ENCODE assay signal across 33 cellular contexts in genomic region chr9:18755263-18755662, GRCh38.
"Had no signal": no experiment of that assay in that cellular context is flagged by ENCODE, and none has a peak within 500 bp of the region (broad histone marks: within the 10 kb centered on the region; RNA-seq: fewer than 3 reads in every experiment).

No MANE protein-coding gene starts in this region.

- H3K27ac ChIP-seq: adrenal gland, body of pancreas, brain microvascular endothelial cell, breast epithelium, VCaP had no signal

- DNase-seq: activated B cell treated with CpG ODN at 0.5 μM for 24 hours; activated CD4-positive, alpha-beta memory T cell treated with anti-CD3 and anti-CD28 coated beads for 36 hours; activated CD4-positive, alpha-beta T cell treated with anti-CD3 and anti-CD28 coated beads for 4 hours; activated CD4-positive, alpha-beta T cell treated with anti-CD3 and anti-CD28 coated beads, Interleukin-2, amount 10 ng/mL, durations not matched to agents 24 days and 14 days; activated CD4-positive, alpha-beta T cell treated with anti-CD3 and anti-CD28 coated beads, Interleukin-2, amount 50 U/mL, for 1 hour; activated CD4-positive, alpha-beta T cell treated with anti-CD3 and anti-CD28 coated beads, Interleukin-2, amount 50 U/mL, for 4 hours; activated CD4-positive, CD25-positive, alpha-beta regulatory T cell treated with anti-CD3 and anti-CD28 coated beads, Interleukin-2, amount 50 U/mL, for 72 hours; activated CD8-positive, alpha-beta memory T cell treated with anti-CD3 and anti-CD28 coated beads, Interleukin-2, amount 50 U/mL, for 4 hours; activated CD8-positive, alpha-beta T cell treated with anti-CD3 and anti-CD28 coated beads for 36 hours; activated effector memory CD4-positive, alpha-beta T cell treated with anti-CD3 and anti-CD28 coated beads, Interleukin-2, amount 50 U/mL, for 16 hours; activated gamma-delta T cell treated with Interleukin-2 at 50 U/mL for 16 hours; activated naive CD4-positive, alpha-beta T cell; activated naive CD4-positive, alpha-beta T cell treated with anti-CD3 and anti-CD28 coated beads for 36 hours; activated naive CD4-positive, alpha-beta T cell treated with anti-CD3 and anti-CD28 coated beads, Interleukin-2, amount 50 U/mL, for 16 hours; activated naive CD8-positive, alpha-beta T cell treated with anti-CD3 and anti-CD28 coated beads for 36 hours; activated T-cell treated with anti-CD3 and anti-CD28 coated beads for 4 hours; activated T-cell treated with anti-CD3 and anti-CD28 coated beads, Interleukin-2, amount 50 U/mL, for 1 hour; activated T-cell treated with anti-CD3 and anti-CD28 coated beads, Interleukin-2, amount 50 U/mL, for 4 hours; activated T-cell treated with anti-CD3 and anti-CD28 coated beads, Interleukin-2, amount 50 U/mL, for 72 hours; adrenal gland; amniotic stem cell; aorta; body of pancreas; brain microvascular endothelial cell; central memory CD4-positive, alpha-beta T cell; T-helper 2 cell; T-helper 9 cell had no signal

- H3K36me3 ChIP-seq: adrenal gland, breast epithelium had no signal

- ATAC-seq: activated CD8-positive, alpha-beta T cell treated with anti-CD3 and anti-CD28 coated beads for 36 hours; activated naive CD4-positive, alpha-beta T cell treated with anti-CD3 and anti-CD28 coated beads, Interleukin-2, amount 50 U/mL, for 72 hours; activated T-cell treated with anti-CD3 and anti-CD28 coated beads, Interleukin-2, amount 50 U/mL, for 4 hours; activated T-cell treated with anti-CD3 and anti-CD28 coated beads, Interleukin-2, amount 50 U/mL, for 72 hours; activated T-helper 17 cell treated with anti-CD3 and anti-CD28 coated beads, Interleukin-2, amount 50 U/mL, for 72 hours; body of pancreas had no signal

- H3K4me3 ChIP-seq: adrenal gland, body of pancreas, breast epithelium had no signal

- H3K9me3 ChIP-seq: adrenal gland, body of pancreas, breast epithelium had no signal

- H3K27me3 ChIP-seq: adrenal gland, body of pancreas, brain microvascular endothelial cell, breast epithelium had no signal

- FAIRE-seq: astrocyte, TTC549 had no signal

- H3K4me1 ChIP-seq: adrenal gland, body of pancreas, breast epithelium had no signal
